In genomic region chr22:30356392-30357230, GRCh38 we compare ENCODE assay signal across 8 cellular contexts. TPM values are rescaled to one million over a fixed set of nuclear protein-coding genes. Genes with fewer than 3 reads are reported as not detected.
DNase-seq lines count a peak whose midpoint lies in the region; ATAC-seq and TF ChIP-seq lines count a peak whose summit lies in the region.

Gene CCDC157, plus strand, starts transcription at chr22:30357007. Its CDS starts 8,994 bp downstream, at chr22:30366001.
Gene SF3A1, minus strand, starts transcription at chr22:30356894. Its CDS starts 102 bp downstream, at chr22:30356792.

- CTCF ChIA-PET in activated B cell treated with CpG ODN at 0.5 μM for 24 hours (lab: Charles Lee) = interaction anchor here (0.9 to 2.1 kb wide), 3 partner anchors 31 to 68 kb away, joined by 4 to 34 read pairs (median 5); partner anchors contain the start of genes CASTOR1 and RNF215

- TF ChIP-seq CTCF in activated B cell treated with CpG ODN at 0.5 μM for 24 hours (IDR thresholded peaks at IDR 0.05) (no peak), cardiac fibroblast (IDR thresholded peaks at IDR 0.05; ENCODE audit: low read depth, low read length) (no peak)

- H3K36me3 Mint-ChIP-seq in activated B cell treated with CpG ODN at 0.5 μM for 24 hours (ENCODE audit: low read depth) = peaks cover 38% of the 10 kb centered on the region

- H3K27me3 Mint-ChIP-seq in activated B cell treated with CpG ODN at 0.5 μM for 24 hours = no peaks in the 10 kb centered on the region

- peak within 1 kb of the TSS; percentile 76 for H3K27ac Mint-ChIP-seq in activated B cell treated with CpG ODN at 0.5 μM for 24 hours

- POLR2A ChIA-PET in activated B cell treated with CpG ODN at 0.5 μM for 24 hours (lab: Charles Lee) = interaction anchor here (0.6 to 2.7 kb wide), 17 partner anchors 22 to 968 kb away, joined by 3 to 68 read pairs (median 5); partner anchors contain the start of genes AP1B1, CASTOR1, MTFP1 and OSM

- H3K4me3 ChIP-seq in cardiac fibroblast (replicated peaks in 1 of 2; ENCODE audit: low read depth in 2 of 2, low read length in 2 of 2) = peak within 1 kb of the TSS; percentile 85 to 86

- H3K4me3 Mint-ChIP-seq in activated B cell treated with CpG ODN at 0.5 μM for 24 hours = peak within 1 kb of the TSS; percentile 92

- H3K9me3 Mint-ChIP-seq in activated B cell treated with CpG ODN at 0.5 μM for 24 hours = no peaks in the 10 kb centered on the region

- H3K4me1 Mint-ChIP-seq in activated B cell treated with CpG ODN at 0.5 μM for 24 hours = peaks cover 44% of the 10 kb centered on the region

- intact Hi-C loops in activated B cell treated with CpG ODN at 0.5 μM for 24 hours (cut with micrococcal nuclease) = loop anchor here (1.0 to 5.0 kb wide), 7 partner anchors 29 to 1136 kb away; partner anchors contain the start of genes CASTOR1, OSM and RNF215

- DNase-seq in AG08396 (ENCODE audit: low spot score) (peak; percentile 96), NCI-H2227 (lab: John Stamatoyannopoulos, UW; ENCODE audit: unreplicated experiment) (peak; percentile 93), activated B cell treated with CpG ODN at 0.5 μM for 24 hours (peak; percentile 88), cardiac fibroblast (ENCODE audit: low read depth in 2 of 2) (peak; percentile 92 to 93), inferior parietal cortex (ENCODE audit: extremely low spot score) (peak; percentile 91), smooth muscle cell of the brain vasculature (ENCODE audit: low read depth, low spot score) (peak; percentile 79)

- ATAC-seq in GM18907 (IDR thresholded peaks at IDR 0.05; ENCODE audit: unreplicated experiment) (peak; percentile 91), HG03135 (IDR thresholded peaks at IDR 0.05; ENCODE audit: unreplicated experiment) (peak; percentile 89), activated B cell treated with CpG ODN at 0.5 μM for 24 hours (ENCODE audit: low read depth) (peak; percentile 86)

RNA-seq across cellular contexts. Expression of gene CCDC157, which starts in this region (rescaled TPM):
- 1.8 and 2.9 TPM in 2 replicates for total RNA-seq in activated B cell treated with CpG ODN at 0.5 μM for 24 hours

RNA-seq across cellular contexts. Expression of gene SF3A1, which starts in this region (rescaled TPM):
- total RNA-seq in activated B cell treated with CpG ODN at 0.5 μM for 24 hours = 263 and 269 TPM in 2 replicates

Comparison
In these comparisons a context has a peak if more than half of its experiments do, and no peak if none do; other contexts are left out.
1. Peak in every context shown above with its lines: DNase-seq, ATAC-seq and H3K4me3 ChIP-seq.